Comparison of ENCODE assay signal across 11 cellular contexts in the genomic region with DNA sequence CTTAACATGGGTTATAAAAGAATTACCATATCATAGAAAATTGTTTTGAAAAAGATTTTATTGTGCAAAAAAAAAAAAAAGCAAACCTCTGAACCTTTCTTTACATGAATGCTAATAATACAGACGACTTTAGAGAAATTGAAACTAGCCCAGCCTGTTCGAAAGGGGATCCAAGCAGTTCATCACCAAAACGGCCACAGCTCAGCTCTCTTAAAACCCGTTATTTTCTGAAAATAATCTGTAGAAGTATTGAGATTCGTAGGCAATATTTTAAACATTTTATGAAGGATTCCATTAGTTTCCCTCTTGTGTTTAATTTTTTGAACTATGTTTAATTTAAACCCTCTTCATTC. TPM values are rescaled to one million over a fixed set of nuclear protein-coding genes. Genes with fewer than 3 reads are reported as not detected.
DNase-seq lines count a peak whose midpoint lies in the region; ATAC-seq, FAIRE-seq and TF ChIP-seq lines count a peak whose summit lies in the region.
"Had no signal": no experiment of that assay in that cellular context is flagged by ENCODE, and none has a peak within 500 bp of the region (broad histone marks: within the 10 kb centered on the region; RNA-seq: fewer than 3 reads in every experiment).

No MANE protein-coding gene starts in this region.

- no peaks in the 10 kb centered on the region for H3K9me3 ChIP-seq in PC-3 (ENCODE audit: low read length)

- H3K9ac ChIP-seq in PC-3 (ENCODE audit: low read length), result peak overlapping the region; percentile 64

- H3K27ac ChIP-seq in PC-3 (ENCODE audit: low read length), result peak overlapping the region; percentile 94
- H3K27ac ChIP-seq: coronary artery had no signal

- peak overlapping the region; percentile 60 for H3K4me3 ChIP-seq in PC-3 (ENCODE audit: low read length)
- H3K4me3 ChIP-seq: coronary artery had no signal

- H4K20me1 ChIP-seq in PC-3 (ENCODE audit: low read length), result no peaks in the 10 kb centered on the region

- H3K27me3 ChIP-seq in PC-3 (ENCODE audit: low read length), result no peaks in the 10 kb centered on the region

- no peaks in the 10 kb centered on the region for H3K27me3 Mint-ChIP-seq in mesothelial cell of epicardium (ENCODE audit: low read depth)
- H3K27me3 Mint-ChIP-seq in activated CD8-positive, alpha-beta memory T cell treated with anti-CD3 and anti-CD28 coated beads, Interleukin-2, amount 10 ng/mL, durations not matched to agents 7 days and 5 days, result peaks cover 13% of the 10 kb centered on the region

- H3K36me3 ChIP-seq in PC-3 (ENCODE audit: low read depth, low read length), result no peaks in the 10 kb centered on the region

- H3K4me2 ChIP-seq in PC-3 (ENCODE audit: low read length), result peak overlapping the region; percentile 80

- peak overlapping the region; percentile 59 for H2AFZ ChIP-seq in PC-3 (ENCODE audit: low read length)

- CTCF ChIA-PET in PC-3 (lab: Charles Lee), result interaction anchor here (0.6 to 0.7 kb wide), 3 partner anchors 94 to 173 kb away, joined by 3 read pairs; no protein-coding TSS in a partner anchor
- CTCF ChIA-PET in activated CD8-positive, alpha-beta memory T cell treated with anti-CD3 and anti-CD28 coated beads, Interleukin-2, amount 10 ng/mL, durations not matched to agents 7 days and 5 days (lab: Charles Lee), result interaction anchor here (0.7 kb wide), 1 partner anchor 11 kb away, joined by 3 read pairs; no protein-coding TSS in a partner anchor

- TF ChIP-seq CTCF in PC-3 (conservative IDR thresholded peaks at IDR 0.05; ENCODE audit: low read depth, low read length), result no peak
- no peak for TF ChIP-seq CTCF in mesothelial cell of epicardium (IDR thresholded peaks at IDR 0.05; ENCODE audit: unreplicated experiment)

- H3K4me1 Mint-ChIP-seq in mesothelial cell of epicardium, result peaks cover 49% of the 10 kb centered on the region
- H3K4me1 Mint-ChIP-seq in activated CD8-positive, alpha-beta memory T cell treated with anti-CD3 and anti-CD28 coated beads, Interleukin-2, amount 10 ng/mL, durations not matched to agents 7 days and 5 days, result peaks cover 29% of the 10 kb centered on the region

- H3K79me2 ChIP-seq in PC-3 (ENCODE audit: low read length), result no peaks in the 10 kb centered on the region

- no peaks in the 10 kb centered on the region for H3K36me3 Mint-ChIP-seq in mesothelial cell of epicardium
- H3K36me3 Mint-ChIP-seq in activated CD8-positive, alpha-beta memory T cell treated with anti-CD3 and anti-CD28 coated beads, Interleukin-2, amount 10 ng/mL, durations not matched to agents 7 days and 5 days, result peaks cover 3% of the 10 kb centered on the region

- POLR2A ChIA-PET in PC-3 (lab: Charles Lee; ENCODE audit: unreplicated experiment), result interaction anchor here (0.6 to 1.5 kb wide), 11 partner anchors 9 to 277 kb away, joined by 3 to 40 read pairs (median 5); no protein-coding TSS in a partner anchor

- H3K4me3 Mint-ChIP-seq in mesothelial cell of epicardium, result peak overlapping the region; percentile 25
- no peak overlapping the region for H3K4me3 Mint-ChIP-seq in activated CD8-positive, alpha-beta memory T cell treated with anti-CD3 and anti-CD28 coated beads, Interleukin-2, amount 10 ng/mL, durations not matched to agents 7 days and 5 days

- H3K9me2 ChIP-seq in PC-3 (replicated peaks; ENCODE audit: low read length), result no peaks in the 10 kb centered on the region

- no peaks in the 10 kb centered on the region for H3K9me3 Mint-ChIP-seq in mesothelial cell of epicardium
- no peaks in the 10 kb centered on the region for H3K9me3 Mint-ChIP-seq in activated CD8-positive, alpha-beta memory T cell treated with anti-CD3 and anti-CD28 coated beads, Interleukin-2, amount 10 ng/mL, durations not matched to agents 7 days and 5 days (ENCODE audit: low read depth)

- DNase-seq in GM18507 (ENCODE audit: extremely low spot score, insufficient read length, low read depth), result no peak
- DNase-seq in PC-3, result no peak
- no peak for DNase-seq in mesothelial cell of epicardium (ENCODE audit: low spot score in 2 of 2, unreplicated experiment in 2 of 2)
- DNase-seq in stimulated activated CD4-positive, alpha-beta T cell treated with anti-CD3 and anti-CD28 coated beads, Interleukin-12 subunit alpha, Interleukin-12 subunit beta, amount 100 ng/mL, for 4 hours, result no peak
- no peak for DNase-seq in NCI-H187 treated with DMSO at 0.1 percent for 48 hours (lab: John Stamatoyannopoulos, UW)
- no peak for DNase-seq in activated CD8-positive, alpha-beta memory T cell treated with anti-CD3 and anti-CD28 coated beads, Interleukin-2, amount 10 ng/mL, durations not matched to agents 7 days and 5 days
- no peak for DNase-seq in NCI-H1417 treated with DMSO at 0.1 percent for 48 hours (lab: John Stamatoyannopoulos, UW)
- DNase-seq: DMS53, NCI-H446 had no signal

- peaks cover 7% of the 10 kb centered on the region for H3F3A ChIP-seq in PC-3 (ENCODE audit: low read length, unreplicated experiment)

- peaks cover 54% of the 10 kb centered on the region for H3K4me1 ChIP-seq in PC-3 (ENCODE audit: insufficient read depth, low read length)

- H3K27ac Mint-ChIP-seq in mesothelial cell of epicardium, result peak overlapping the region; percentile 59
- H3K27ac Mint-ChIP-seq in activated CD8-positive, alpha-beta memory T cell treated with anti-CD3 and anti-CD28 coated beads, Interleukin-2, amount 10 ng/mL, durations not matched to agents 7 days and 5 days, result no peak overlapping the region

- BruUV-seq in PC-3 (replicated peaks; lab: Mats Ljungman, UMichigan), result no TSS peak

- peak; percentile 67 for ATAC-seq in HG02642 (IDR thresholded peaks at IDR 0.05; ENCODE audit: poor library complexity, unreplicated experiment)
- no peak for ATAC-seq in PC-3
- no peak for ATAC-seq in activated CD8-positive, alpha-beta memory T cell treated with anti-CD3 and anti-CD28 coated beads, Interleukin-2, amount 10 ng/mL, durations not matched to agents 7 days and 5 days

- intact Hi-C loops in PC-3 (cut with micrococcal nuclease), result loop anchor here (5.0 to 10.0 kb wide), 2 partner anchors 51 to 111 kb away; a partner anchor contains a TSS

- FAIRE-seq in GM18507 (lab: Jason Lieb, UNC), result peak; percentile 75

RNA-seq across cellular contexts. Expression of a gene that starts 9.9 kb away (rescaled TPM):
- total RNA-seq in PC-3 (2014; rRNA removed), result 2.5 and 6.5 TPM in 2 replicates
- total RNA-seq in mesothelial cell of epicardium, result 18.4 to 19.8 TPM (median 19.6 TPM) in 3 replicates
- 1 to 10 TPM; 3.5 to 4.0 TPM for total RNA-seq in activated CD8-positive, alpha-beta memory T cell treated with anti-CD3 and anti-CD28 coated beads, Interleukin-2, amount 10 ng/mL, durations not matched to agents 7 days and 5 days
